In genomic region chr6:8131265-8131897, GRCh38 we compare ENCODE assay signal across 8 cellular contexts.
DNase-seq lines count a peak whose midpoint lies in the region; ATAC-seq and TF ChIP-seq lines count a peak whose summit lies in the region.

No MANE protein-coding gene starts in this region.

- H3K4me3 ChIP-seq in AG10803 (ENCODE audit: low read length) = no peak overlapping the region

- H3K4me3 Mint-ChIP-seq in stimulated activated memory B cell treated with anti-CD40 and anti-IgM and Interleukin-4, amounts not matched to agents 10 μg/mL and 1 μg/mL and 100 μg/mL, for 72 hours = no peak overlapping the region

- H3K36me3 Mint-ChIP-seq in stimulated activated memory B cell treated with anti-CD40 and anti-IgM and Interleukin-4, amounts not matched to agents 10 μg/mL and 1 μg/mL and 100 μg/mL, for 72 hours = no peaks in the 10 kb centered on the region

- H3K4me1 Mint-ChIP-seq in stimulated activated memory B cell treated with anti-CD40 and anti-IgM and Interleukin-4, amounts not matched to agents 10 μg/mL and 1 μg/mL and 100 μg/mL, for 72 hours = no peaks in the 10 kb centered on the region

- H3K27ac Mint-ChIP-seq in stimulated activated memory B cell treated with anti-CD40 and anti-IgM and Interleukin-4, amounts not matched to agents 10 μg/mL and 1 μg/mL and 100 μg/mL, for 72 hours = no peak overlapping the region

- peaks cover 52% of the 10 kb centered on the region for H3K27me3 Mint-ChIP-seq in stimulated activated memory B cell treated with anti-CD40 and anti-IgM and Interleukin-4, amounts not matched to agents 10 μg/mL and 1 μg/mL and 100 μg/mL, for 72 hours

- H3K9me3 Mint-ChIP-seq in stimulated activated memory B cell treated with anti-CD40 and anti-IgM and Interleukin-4, amounts not matched to agents 10 μg/mL and 1 μg/mL and 100 μg/mL, for 72 hours = no peaks in the 10 kb centered on the region

- DNase-seq in AG10803 (ENCODE audit: low read depth) (peak; percentile 65), NCI-H524 treated with DMSO at 0.1 percent for 48 hours (lab: John Stamatoyannopoulos, UW) (peak; percentile 17), fibroblast of peridontal ligament (ENCODE audit: extremely low read depth) (peak; percentile 84), nucleus accumbens (lab: John Stamatoyannopoulos, UW) (peak in 35 of 56 donors; percentile 0 to 69 (median 16))
- DNase-seq in activated CD8-positive, alpha-beta memory T cell treated with anti-CD3 and anti-CD28 coated beads for 24 hours = peak; percentile 59

- TF ChIP-seq CTCF in AG10803 (conservative IDR thresholded peaks at IDR 0.05; ENCODE audit: low read length) = peak; percentile 77

- peak; percentile 88 for ATAC-seq in GM18511 (IDR thresholded peaks at IDR 0.05; ENCODE audit: unreplicated experiment)
- peak; percentile 88 for ATAC-seq in HG03378 (IDR thresholded peaks at IDR 0.05; ENCODE audit: unreplicated experiment)
- ATAC-seq in stimulated activated memory B cell treated with anti-CD40 and anti-IgM and Interleukin-4, amounts not matched to agents 10 μg/mL and 1 μg/mL and 100 μg/mL, for 72 hours = no peak

Comparison
In these comparisons a context has a peak if more than half of its experiments do, and no peak if none do; other contexts are left out.
1. DNase-seq: peak in every context shown above with its lines; median percentile 84 in fibroblast of peridontal ligament; 65 in AG10803; 59 in activated CD8-positive, alpha-beta memory T cell treated with anti-CD3 and anti-CD28 coated beads for 24 hours; 17 in NCI-H524 treated with DMSO at 0.1 percent for 48 hours; 16 in nucleus accumbens.